ENCODE assay signal across 16 cellular contexts in genomic region chr9:86239053-86239770, GRCh38. TPM values are rescaled to one million over a fixed set of nuclear protein-coding genes. Genes with fewer than 3 reads are reported as not detected.
DNase-seq lines count a peak whose midpoint lies in the region; ATAC-seq, FAIRE-seq and TF ChIP-seq lines count a peak whose summit lies in the region.
"Had no signal": no experiment of that assay in that cellular context is flagged by ENCODE, and none has a peak within 500 bp of the region (broad histone marks: within the 10 kb centered on the region; RNA-seq: fewer than 3 reads in every experiment).

No MANE protein-coding gene starts in this region.

- no peaks in the 10 kb centered on the region for H3K9me3 Mint-ChIP-seq in activated naive CD8-positive, alpha-beta T cell treated with anti-CD3 and anti-CD28 coated beads, Interleukin-2, amount 50 U/mL, for 24 hours
- H3K9me3 Mint-ChIP-seq: activated T-helper 2 cell treated with anti-CD3 and anti-CD28 coated beads, Interferon-gamma antibody, Interleukin-2, Interleukin-4, amounts not matched to agents 10 μg/mL and 5 μg/mL and 100 μg/mL, durations not matched to agents 14 hours and 24 hours and 36 hours; stimulated activated effector memory CD8-positive, alpha-beta T cell treated with anti-CD3 and anti-CD28 coated beads, Interleukin-12 subunit alpha, Interleukin-12 subunit beta, amount 100 ng/mL, for 72 hours had no signal

- peaks cover 4% of the 10 kb centered on the region for H3K4me1 Mint-ChIP-seq in activated naive CD8-positive, alpha-beta T cell treated with anti-CD3 and anti-CD28 coated beads, Interleukin-2, amount 50 U/mL, for 24 hours
- H3K4me1 Mint-ChIP-seq: stimulated activated effector memory CD8-positive, alpha-beta T cell treated with anti-CD3 and anti-CD28 coated beads, Interleukin-12 subunit alpha, Interleukin-12 subunit beta, amount 100 ng/mL, for 72 hours had no signal

- TF ChIP-seq CTCF in PC-9 (conservative IDR thresholded peaks at IDR 0.05): peak; percentile 63
- no peak for TF ChIP-seq CTCF in coronary artery (IDR thresholded peaks at IDR 0.05)

- no peaks in the 10 kb centered on the region for H4K20me1 ChIP-seq in PC-9 (ENCODE audit: insufficient read depth)
- H4K20me1 ChIP-seq: BLaER1 had no signal

- H3K4me3 Mint-ChIP-seq in activated naive CD8-positive, alpha-beta T cell treated with anti-CD3 and anti-CD28 coated beads, Interleukin-2, amount 50 U/mL, for 24 hours: no peak overlapping the region
- H3K4me3 Mint-ChIP-seq: stimulated activated effector memory CD8-positive, alpha-beta T cell treated with anti-CD3 and anti-CD28 coated beads, Interleukin-12 subunit alpha, Interleukin-12 subunit beta, amount 100 ng/mL, for 72 hours had no signal

- no peaks in the 10 kb centered on the region for H3K27me3 Mint-ChIP-seq in activated naive CD8-positive, alpha-beta T cell treated with anti-CD3 and anti-CD28 coated beads, Interleukin-2, amount 50 U/mL, for 24 hours

- H3K9me2 ChIP-seq in PC-9 (ENCODE audit: insufficient read depth): no peaks in the 10 kb centered on the region

- no peak overlapping the region for H3K27ac Mint-ChIP-seq in activated naive CD8-positive, alpha-beta T cell treated with anti-CD3 and anti-CD28 coated beads, Interleukin-2, amount 50 U/mL, for 24 hours
- H3K27ac Mint-ChIP-seq: activated T-helper 2 cell treated with anti-CD3 and anti-CD28 coated beads, Interferon-gamma antibody, Interleukin-2, Interleukin-4, amounts not matched to agents 10 μg/mL and 5 μg/mL and 100 μg/mL, durations not matched to agents 14 hours and 24 hours and 36 hours; stimulated activated effector memory CD8-positive, alpha-beta T cell treated with anti-CD3 and anti-CD28 coated beads, Interleukin-12 subunit alpha, Interleukin-12 subunit beta, amount 100 ng/mL, for 72 hours had no signal

- no peaks in the 10 kb centered on the region for H3K27me3 ChIP-seq in PC-9 (ENCODE audit: insufficient read depth, low read depth)
- H3K27me3 ChIP-seq: BLaER1 had no signal

- no peaks in the 10 kb centered on the region for H3K36me3 ChIP-seq in PC-9 (ENCODE audit: low read depth)
- H3K36me3 ChIP-seq: BLaER1 had no signal

- H3K27ac ChIP-seq in PC-9 (no peak overlapping the region), coronary artery (no peak overlapping the region)
- H3K27ac ChIP-seq: BLaER1, psoas muscle had no signal

- intact Hi-C loops in PC-9 (cut with micrococcal nuclease; ENCODE audit: unreplicated experiment): loop anchor here (1.0 to 10.0 kb wide), 2 partner anchors 204 to 414 kb away; no protein-coding TSS in a partner anchor
- intact Hi-C loops in posterior vena cava (cut with DNase I): no loop called here

- no peaks in the 10 kb centered on the region for H3K4me1 ChIP-seq in PC-9 (replicated peaks; ENCODE audit: insufficient read depth)
- H3K4me1 ChIP-seq: BLaER1, psoas muscle had no signal

- H3F3A ChIP-seq in PC-9 (ENCODE audit: insufficient read depth, low read depth): no peaks in the 10 kb centered on the region

- no peak for ATAC-seq in activated naive CD8-positive, alpha-beta T cell treated with anti-CD3 and anti-CD28 coated beads, Interleukin-2, amount 50 U/mL, for 24 hours
- no peak for ATAC-seq in HG03196 (IDR thresholded peaks at IDR 0.05; ENCODE audit: unreplicated experiment)
- ATAC-seq: mucosa of descending colon; psoas muscle; stimulated activated effector memory CD8-positive, alpha-beta T cell treated with anti-CD3 and anti-CD28 coated beads, Interleukin-12 subunit alpha, Interleukin-12 subunit beta, amount 100 ng/mL, for 72 hours had no signal

- no peaks in the 10 kb centered on the region for H3K9me3 ChIP-seq in PC-9 (ENCODE audit: insufficient read depth, low read depth)
- H3K9me3 ChIP-seq: BLaER1, mucosa of descending colon, psoas muscle had no signal

- POLR2A ChIA-PET in PC-9 (lab: Charles Lee; ENCODE audit: unreplicated experiment): no interaction called here

- H3K4me3 ChIP-seq in PC-9 (no peak overlapping the region), coronary artery (no peak overlapping the region)
- H3K4me3 ChIP-seq: BLaER1, mucosa of descending colon, psoas muscle had no signal

- H3K4me2 ChIP-seq in PC-9: no peak overlapping the region
- H3K4me2 ChIP-seq: BLaER1 had no signal

- DNase-seq in HCEC 1CT: peak; percentile 11
- DNase-seq in PC-9: no peak
- no peak for DNase-seq in activated naive CD8-positive, alpha-beta T cell treated with anti-CD3 and anti-CD28 coated beads, Interleukin-2, amount 50 U/mL, for 24 hours
- DNase-seq in coronary artery (ENCODE audit: low spot score): no peak
- no peak for DNase-seq in posterior vena cava (ENCODE audit: low spot score)
- DNase-seq: mucosa of descending colon, NCI-H1417 treated with DMSO at 0.1 percent for 48 hours, psoas muscle, T-helper 2 cell had no signal

- CTCF ChIA-PET in PC-9 (lab: Charles Lee): interaction anchor here (0.6 kb wide), 1 partner anchor 204 kb away, joined by 10 read pairs; no protein-coding TSS in a partner anchor

- BruUV-seq in PC-9 (replicated peaks; lab: Mats Ljungman, UMichigan): no TSS peak

- H2AFZ ChIP-seq in PC-9: no peak overlapping the region

- H3K36me3 Mint-ChIP-seq in activated naive CD8-positive, alpha-beta T cell treated with anti-CD3 and anti-CD28 coated beads, Interleukin-2, amount 50 U/mL, for 24 hours (ENCODE audit: low read depth): no peaks in the 10 kb centered on the region
- H3K36me3 Mint-ChIP-seq: stimulated activated effector memory CD8-positive, alpha-beta T cell treated with anti-CD3 and anti-CD28 coated beads, Interleukin-12 subunit alpha, Interleukin-12 subunit beta, amount 100 ng/mL, for 72 hours had no signal

- peak; percentile 90 for FAIRE-seq in A204.1 (lab: Jason Lieb, UNC)
- peak; percentile 8 for FAIRE-seq in endometrium (lab: Jason Lieb, UNC)

- H3K79me2 ChIP-seq in PC-9 (ENCODE audit: low read depth): no peaks in the 10 kb centered on the region

RNA-seq across cellular contexts. Expression of gene C9orf153, which starts 20.2 kb away (rescaled TPM):
- total RNA-seq in PC-9 (2021) (0.48 and 0.52 TPM in 2 replicates), posterior vena cava (under 1 TPM; 0.24 to 0.28 TPM)
- total RNA-seq: cardiac septum had no signal

RNA-seq across cellular contexts. Expression of gene ISCA1, which starts 43.1 kb away (rescaled TPM):
- total RNA-seq in PC-9 (2021): 21.5 and 29.6 TPM in 2 replicates
- 10 to 100 TPM; 27.4 to 30.9 TPM for total RNA-seq in posterior vena cava
